In genomic region chr2:183011741-183012140, GRCh38 we compare ENCODE assay signal across 19 cellular contexts. TPM values are rescaled to one million over a fixed set of nuclear protein-coding genes. Genes with fewer than 3 reads are reported as not detected.
DNase-seq lines count a peak whose midpoint lies in the region; TF ChIP-seq lines count a peak whose summit lies in the region.
"Had no signal": no experiment of that assay in that cellular context is flagged by ENCODE, and none has a peak within 500 bp of the region (broad histone marks: within the 10 kb centered on the region; RNA-seq: fewer than 3 reads in every experiment).

No MANE protein-coding gene starts in this region.

- H2AFZ ChIP-seq in ACC112 (ENCODE audit: low read length, unreplicated experiment), result no peak overlapping the region

- H3K27me3 ChIP-seq in ACC112 (ENCODE audit: insufficient read depth, low read length), result no peaks in the 10 kb centered on the region
- H3K27me3 ChIP-seq: Peyer's patch, SJSA1 had no signal

- peaks cover 32% of the 10 kb centered on the region for H3K4me1 ChIP-seq in ACC112 (ENCODE audit: control insufficient read depth, insufficient read depth, low read length, unreplicated experiment)
- H3K4me1 ChIP-seq: BLaER1 treated with 17β-estradiol and CSF1 and Interleukin-3, amounts not matched to agents 10 nM and 100 nM; Peyer's patch had no signal

- no peak for DNase-seq in SK-N-MC (ENCODE audit: low read depth, low spot score)
- DNase-seq in epithelial cell of prostate (ENCODE audit: low read depth, low spot score), result no peak
- no peak for DNase-seq in progenitor cell of endocrine pancreas (ENCODE audit: low spot score, unreplicated experiment)
- no peak for DNase-seq in AML-193 (lab: John Stamatoyannopoulos, UW)
- no peak for DNase-seq in effector CD4-positive, alpha-beta T cell
- DNase-seq in T-helper 2 cell, result no peak
- DNase-seq: ACHN; Caco-2; CD4-positive, alpha-beta memory T cell; DMS79 treated with DMSO at 0.1 percent for 48 hours; NCI-H1092 treated with DMSO at 0.1 percent for 48 hours; NCI-H146; NCI-H2029; NCI-H2171; NCI-H345; Peyer's patch had no signal

- no peaks in the 10 kb centered on the region for H3K9me3 ChIP-seq in SK-N-MC (ENCODE audit: low read depth, low read length)
- H3K9me3 ChIP-seq: BLaER1 treated with 17β-estradiol and CSF1 and Interleukin-3, amounts not matched to agents 10 nM and 100 nM; Caco-2; Peyer's patch; SJSA1 had no signal

- peaks cover 5% of the 10 kb centered on the region for H3K9me3 Mint-ChIP-seq in progenitor cell of endocrine pancreas (ENCODE audit: low read depth)

- H3K9ac ChIP-seq in SK-N-MC (ENCODE audit: insufficient read length), result no peak overlapping the region
- H3K9ac ChIP-seq: BLaER1 treated with 17β-estradiol and CSF1 and Interleukin-3, amounts not matched to agents 10 nM and 100 nM had no signal

- H3K27ac ChIP-seq in ACC112 (ENCODE audit: low read depth, low read length) (peak overlapping the region; percentile 47; the same call in 1 of the 2 replicates), SK-N-MC (peak overlapping the region; percentile 97), epithelial cell of prostate (peak overlapping the region; percentile 26)
- H3K27ac ChIP-seq: BLaER1 treated with 17β-estradiol and CSF1 and Interleukin-3, amounts not matched to agents 10 nM and 100 nM; Peyer's patch; SJSA1 had no signal

- H3K27ac Mint-ChIP-seq in progenitor cell of endocrine pancreas, result peak overlapping the region; percentile 18
- H3K27ac Mint-ChIP-seq: CD4-positive, alpha-beta memory T cell had no signal

- peaks cover 10% of the 10 kb centered on the region for H3K36me3 Mint-ChIP-seq in progenitor cell of endocrine pancreas (ENCODE audit: insufficient read depth)

- H3K4me3 ChIP-seq in ACC112 (ENCODE audit: low read depth, low read length) (no peak overlapping the region), SK-N-MC (no peak overlapping the region)
- H3K4me3 ChIP-seq: BLaER1 treated with 17β-estradiol and CSF1 and Interleukin-3, amounts not matched to agents 10 nM and 100 nM; Peyer's patch; SJSA1 had no signal

- no peaks in the 10 kb centered on the region for H3K27me3 Mint-ChIP-seq in progenitor cell of endocrine pancreas

- TF ChIP-seq CTCF in progenitor cell of endocrine pancreas (IDR thresholded peaks at IDR 0.05; ENCODE audit: unreplicated experiment), result no peak

- H3K4me1 Mint-ChIP-seq in progenitor cell of endocrine pancreas (ENCODE audit: low read depth), result peaks cover 20% of the 10 kb centered on the region

- H3K36me3 ChIP-seq in ACC112 (ENCODE audit: insufficient read depth, low read length), result no peaks in the 10 kb centered on the region
- peaks cover 38% of the 10 kb centered on the region for H3K36me3 ChIP-seq in SK-N-MC (ENCODE audit: insufficient read depth, low read length)
- H3K36me3 ChIP-seq: BLaER1 treated with 17β-estradiol and CSF1 and Interleukin-3, amounts not matched to agents 10 nM and 100 nM; Peyer's patch had no signal

- peaks cover 95% of the 10 kb centered on the region for H3K79me2 ChIP-seq in ACC112 (ENCODE audit: control insufficient read depth, insufficient read depth, low read length, unreplicated experiment)

- H3K4me3 Mint-ChIP-seq in progenitor cell of endocrine pancreas (ENCODE audit: low read depth), result no peak overlapping the region
- H3K4me3 Mint-ChIP-seq: CD4-positive, alpha-beta memory T cell had no signal

RNA-seq across cellular contexts. Expression of gene NCKAP1, which starts 26.5 kb away (rescaled TPM):
- 108 and 111 TPM in 2 replicates for total RNA-seq in progenitor cell of endocrine pancreas

Comparison
In these comparisons a context has a peak if more than half of its experiments do, and no peak if none do; other contexts are left out.
1. H3K27ac ChIP-seq: peak in every context shown above with its lines; median percentile 97 in SK-N-MC; 47 in ACC112; 26 in epithelial cell of prostate.